In the genomic region with DNA sequence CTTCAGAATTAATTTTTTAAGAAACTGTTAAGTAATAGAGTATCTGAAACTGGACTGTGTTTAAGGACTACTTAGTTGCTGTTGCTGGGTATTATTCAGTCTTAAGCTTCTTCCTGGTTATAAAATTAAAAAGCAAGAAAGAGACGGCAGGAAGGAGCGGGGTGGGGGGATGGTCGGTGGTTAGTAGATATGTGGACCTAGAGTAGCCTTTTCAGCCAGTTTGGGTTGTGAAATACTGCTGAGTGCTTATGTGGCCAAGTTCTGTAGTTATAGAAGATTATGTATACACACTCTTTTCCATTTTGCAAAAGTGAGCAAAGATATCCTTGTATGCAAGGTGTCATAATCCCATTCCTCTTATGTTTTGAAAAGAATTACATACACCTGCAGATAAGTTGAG, we compare ENCODE assay signal across 2 cellular contexts.
TF ChIP-seq lines count a peak whose summit lies in the region.

No MANE protein-coding gene starts in this region.

TF ChIP-seq in SK-N-SH, 30 proteins besides CTCF, POLR2A, EP300 and RAD21 (continued from another document):
- TF ChIP-seq SIN3A (IDR thresholded peaks at IDR 0.05; ENCODE audit: borderline replicate concordance, low read depth, low read length): no peak
- no peak for TF ChIP-seq EZH2phosphoT487 (IDR thresholded peaks at IDR 0.05; ENCODE audit: borderline replicate concordance, low read depth)
- TF ChIP-seq, protein P1, sequence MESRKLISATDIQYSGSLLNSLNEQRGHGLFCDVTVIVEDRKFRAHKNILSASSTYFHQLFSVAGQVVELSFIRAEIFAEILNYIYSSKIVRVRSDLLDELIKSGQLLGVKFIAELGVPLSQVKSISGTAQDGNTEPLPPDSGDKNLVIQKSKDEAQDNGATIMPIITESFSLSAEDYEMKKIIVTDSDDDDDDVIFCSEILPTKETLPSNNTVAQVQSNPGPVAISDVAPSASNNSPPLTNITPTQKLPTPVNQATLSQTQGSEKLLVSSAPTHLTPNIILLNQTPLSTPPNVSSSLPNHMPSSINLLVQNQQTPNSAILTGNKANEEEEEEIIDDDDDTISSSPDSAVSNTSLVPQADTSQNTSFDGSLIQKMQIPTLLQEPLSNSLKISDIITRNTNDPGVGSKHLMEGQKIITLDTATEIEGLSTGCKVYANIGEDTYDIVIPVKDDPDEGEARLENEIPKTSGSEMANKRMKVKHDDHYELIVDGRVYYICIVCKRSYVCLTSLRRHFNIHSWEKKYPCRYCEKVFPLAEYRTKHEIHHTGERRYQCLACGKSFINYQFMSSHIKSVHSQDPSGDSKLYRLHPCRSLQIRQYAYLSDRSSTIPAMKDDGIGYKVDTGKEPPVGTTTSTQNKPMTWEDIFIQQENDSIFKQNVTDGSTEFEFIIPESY (IDR thresholded peaks at IDR 0.05; ENCODE audit: borderline replicate concordance, low read depth): no peak
- TF ChIP-seq, protein P2, sequence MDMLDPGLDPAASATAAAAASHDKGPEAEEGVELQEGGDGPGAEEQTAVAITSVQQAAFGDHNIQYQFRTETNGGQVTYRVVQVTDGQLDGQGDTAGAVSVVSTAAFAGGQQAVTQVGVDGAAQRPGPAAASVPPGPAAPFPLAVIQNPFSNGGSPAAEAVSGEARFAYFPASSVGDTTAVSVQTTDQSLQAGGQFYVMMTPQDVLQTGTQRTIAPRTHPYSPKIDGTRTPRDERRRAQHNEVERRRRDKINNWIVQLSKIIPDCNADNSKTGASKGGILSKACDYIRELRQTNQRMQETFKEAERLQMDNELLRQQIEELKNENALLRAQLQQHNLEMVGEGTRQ (IDR thresholded peaks at IDR 0.05; ENCODE audit: borderline replicate concordance, low read depth, low read length): no peak
- TF ChIP-seq NRF1 (IDR thresholded peaks at IDR 0.05; ENCODE audit: low read depth, low read length): no peak
- no peak for TF ChIP-seq GATA2 (CRISPR knock-in tag; IDR thresholded peaks at IDR 0.05)

TF ChIP-seq in SK-N-SH treated with all-trans-retinoic acid at 6 μM for 48 hours, 23 proteins besides CTCF, POLR2A, EP300 and RAD21 (continued from another document):
- TF ChIP-seq ZFP3 (CRISPR knock-in tag; IDR thresholded peaks at IDR 0.05): no peak
- no peak for TF ChIP-seq PPARA (CRISPR knock-in tag; IDR thresholded peaks at IDR 0.05; ENCODE audit: borderline replicate concordance)
- no peak for TF ChIP-seq TOX (CRISPR knock-in tag; IDR thresholded peaks at IDR 0.05; ENCODE audit: borderline replicate concordance)
- TF ChIP-seq ZFP30 (CRISPR knock-in tag; IDR thresholded peaks at IDR 0.05): no peak
- TF ChIP-seq GLIS3 (CRISPR knock-in tag; IDR thresholded peaks at IDR 0.05): no peak
TF ChIP-seq in SK-N-SH treated with all-trans-retinoic acid at 6 μM for 48 hours: peak in this region for 0.
